ENCODE assay signal across 26 cellular contexts in the genomic region with DNA sequence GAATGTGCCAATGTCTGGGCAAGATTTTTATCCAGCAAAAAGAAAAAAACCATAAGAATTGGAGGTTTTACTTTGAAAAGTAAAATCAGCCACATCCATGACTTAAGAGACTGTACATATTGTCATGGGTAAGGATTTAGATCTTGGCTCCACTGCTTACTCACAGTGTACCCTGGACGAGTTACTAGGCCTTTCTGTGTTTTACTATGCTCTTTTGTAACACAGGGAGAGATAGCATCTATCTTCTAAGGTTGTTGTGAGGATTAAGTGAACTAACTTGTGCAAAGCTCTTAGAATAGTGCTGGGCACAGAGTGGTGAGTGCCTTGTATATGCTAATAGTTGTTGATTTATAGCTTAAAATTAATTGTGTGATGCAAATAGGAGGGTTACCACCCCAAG.
"Had no signal": no experiment of that assay in that cellular context is flagged by ENCODE, and none has a peak within 500 bp of the region (broad histone marks: within the 10 kb centered on the region; RNA-seq: fewer than 3 reads in every experiment).

No MANE protein-coding gene starts in this region.

- DNase-seq: activated CD4-positive, alpha-beta memory T cell treated with anti-CD3 and anti-CD28 coated beads for 36 hours; activated CD4-positive, alpha-beta T cell treated with anti-CD3 and anti-CD28 coated beads, Interleukin-2, amount 10 ng/mL, durations not matched to agents 24 days and 14 days; activated CD4-positive, CD25-positive, alpha-beta regulatory T cell treated with anti-CD3 and anti-CD28 coated beads, Interleukin-2, amount 50 U/mL, for 72 hours; activated CD8-positive, alpha-beta memory T cell treated with anti-CD3 and anti-CD28 coated beads, Interleukin-2, amount 50 U/mL, for 4 hours; activated effector memory CD4-positive, alpha-beta T cell treated with anti-CD3 and anti-CD28 coated beads, Interleukin-2, amount 50 U/mL, for 16 hours; activated naive CD4-positive, alpha-beta T cell treated with anti-CD3 and anti-CD28 coated beads for 36 hours; activated naive CD8-positive, alpha-beta T cell treated with anti-CD3 and anti-CD28 coated beads for 36 hours; activated T-cell treated with anti-CD3 and anti-CD28 coated beads, Interleukin-2, amount 50 U/mL, for 1 hour; amniotic stem cell; brain microvascular endothelial cell; dorsolateral prefrontal cortex; effector memory CD4-positive, alpha-beta T cell; head of caudate nucleus; hypothalamus; immature natural killer cell; mammary epithelial cell; naive thymus-derived CD4-positive, alpha-beta T cell; spleen; stimulated activated naive CD4-positive, alpha-beta T cell treated with Interleukin-2 at 50 U/mL for 16 hours; T1000; trophoblast cell; uterus had no signal

- H3K4me1 ChIP-seq: parathyroid adenoma, spleen, uterus had no signal

- H3K9me3 ChIP-seq: right atrium auricular region, uterus had no signal

- H3K27me3 ChIP-seq: brain microvascular endothelial cell, dorsolateral prefrontal cortex, right atrium auricular region, spleen, uterus had no signal

- FAIRE-seq: astrocyte had no signal

- H3K27ac ChIP-seq: brain microvascular endothelial cell, coronary artery, dorsolateral prefrontal cortex, parathyroid adenoma, spleen, uterus had no signal

- H3K4me3 ChIP-seq: coronary artery, dorsolateral prefrontal cortex, right atrium auricular region, spleen, uterus had no signal

- H3K36me3 ChIP-seq: brain microvascular endothelial cell, right atrium auricular region, spleen, uterus had no signal

- H3K9ac ChIP-seq: parathyroid adenoma had no signal

- H2AFZ ChIP-seq: parathyroid adenoma had no signal
